ENCODE assay signal across 8 cellular contexts in the genomic region with DNA sequence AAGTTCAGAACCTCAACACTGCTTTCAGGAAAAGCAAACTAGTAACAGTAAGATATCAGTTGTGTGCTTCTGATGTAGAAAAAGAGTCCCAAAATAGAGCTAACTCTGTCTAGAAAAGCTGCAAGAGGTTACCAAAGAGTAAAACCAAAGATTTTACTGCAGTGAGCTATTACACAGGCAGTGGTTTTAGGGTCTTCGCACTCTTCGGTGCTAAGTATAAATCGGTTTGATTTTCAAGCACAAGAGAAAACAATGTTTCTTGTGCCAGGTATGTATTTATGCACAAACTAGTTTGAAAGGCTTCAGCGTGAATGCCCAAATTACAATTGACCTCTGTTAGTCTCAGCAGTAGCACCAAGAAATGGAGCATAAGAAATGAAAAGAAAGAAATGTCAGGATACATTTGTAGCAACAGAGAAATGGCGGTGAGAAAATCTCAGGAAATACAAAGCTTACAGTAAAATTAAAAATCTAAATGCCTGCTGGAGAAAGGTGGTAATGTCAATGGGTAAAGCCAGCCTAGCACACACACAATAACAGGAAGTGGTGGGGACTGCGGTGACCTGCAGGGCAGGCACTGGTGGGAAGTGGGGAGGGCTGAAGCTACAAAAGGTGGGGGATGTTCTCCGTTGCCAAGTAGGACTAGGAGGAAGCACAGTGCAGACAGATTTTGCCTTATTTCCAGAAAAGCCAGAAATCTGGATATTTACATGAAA. TPM values are rescaled to one million over a fixed set of nuclear protein-coding genes. Genes with fewer than 3 reads are reported as not detected.
DNase-seq lines count a peak whose midpoint lies in the region; ATAC-seq, FAIRE-seq and TF ChIP-seq lines count a peak whose summit lies in the region.

No MANE protein-coding gene starts in this region.

- H3K27ac Mint-ChIP-seq in astrocyte (ENCODE audit: unreplicated experiment) = no peak overlapping the region
- H3K27ac Mint-ChIP-seq in natural killer cell treated with Interleukin-12 subunit alpha and Interleukin-12 subunit beta and Interleukin-15 and Interleukin-18, amount 100 ng/mL, for 72 hours = peak overlapping the region; percentile 3 to 64

- H4K20me1 ChIP-seq in BLaER1 (no peaks in the 10 kb centered on the region), astrocyte (ENCODE audit: insufficient read depth, low read length) (no peaks in the 10 kb centered on the region)

- peak overlapping the region; percentile 76 for H3K27ac ChIP-seq in BLaER1
- no peak overlapping the region for H3K27ac ChIP-seq in astrocyte (ENCODE audit: low read depth, low read length)

- H3K9me3 ChIP-seq in BLaER1 = no peaks in the 10 kb centered on the region
- H3K9me3 ChIP-seq in astrocyte (ENCODE audit: insufficient read depth, low read depth, low read length) = no peaks in the 10 kb centered on the region

- no peaks in the 10 kb centered on the region for H3K36me3 Mint-ChIP-seq in astrocyte (ENCODE audit: low read depth, unreplicated experiment)
- no peaks in the 10 kb centered on the region for H3K36me3 Mint-ChIP-seq in natural killer cell treated with Interleukin-12 subunit alpha and Interleukin-12 subunit beta and Interleukin-15 and Interleukin-18, amount 100 ng/mL, for 72 hours

- H3K9me3 Mint-ChIP-seq in astrocyte (ENCODE audit: unreplicated experiment) = no peaks in the 10 kb centered on the region
- H3K9me3 Mint-ChIP-seq in natural killer cell treated with Interleukin-12 subunit alpha and Interleukin-12 subunit beta and Interleukin-15 and Interleukin-18, amount 100 ng/mL, for 72 hours = peaks cover 5% of the 10 kb centered on the region

- no peak overlapping the region for H2AFZ ChIP-seq in astrocyte (ENCODE audit: low read depth, low read length)

- H3K27me3 ChIP-seq in BLaER1 = no peaks in the 10 kb centered on the region
- no peaks in the 10 kb centered on the region for H3K27me3 ChIP-seq in astrocyte (ENCODE audit: insufficient read depth, low read length)

- FAIRE-seq in astrocyte (lab: Jason Lieb, UNC) = no peak

- H3K4me1 ChIP-seq in BLaER1 (peaks cover 24% of the 10 kb centered on the region), astrocyte (ENCODE audit: insufficient read depth, low read length) (no peaks in the 10 kb centered on the region)

- H3K4me2 ChIP-seq in BLaER1 (peak overlapping the region; percentile 56), astrocyte (ENCODE audit: low read length) (no peak overlapping the region)

- TF ChIP-seq CTCF in astrocyte (IDR thresholded peaks at IDR 0.05; ENCODE audit: insufficient read depth, low read depth, low read length) = no peak

- H3K9ac ChIP-seq in BLaER1 (peak overlapping the region; percentile 44; the same call in 1 of the 2 replicates), astrocyte (ENCODE audit: low read length) (no peak overlapping the region)

- H3K27me3 Mint-ChIP-seq in astrocyte (ENCODE audit: low read depth, unreplicated experiment) = no peaks in the 10 kb centered on the region
- no peaks in the 10 kb centered on the region for H3K27me3 Mint-ChIP-seq in natural killer cell treated with Interleukin-12 subunit alpha and Interleukin-12 subunit beta and Interleukin-15 and Interleukin-18, amount 100 ng/mL, for 72 hours

- no peaks in the 10 kb centered on the region for H3K36me3 ChIP-seq in BLaER1
- H3K36me3 ChIP-seq in astrocyte (ENCODE audit: insufficient read depth, low read length) = no peaks in the 10 kb centered on the region

- H3K4me1 Mint-ChIP-seq in astrocyte (ENCODE audit: low read depth, unreplicated experiment) = peaks cover 15% of the 10 kb centered on the region
- peaks cover 42 to 57% of the 10 kb centered on the region in 2 donors for H3K4me1 Mint-ChIP-seq in natural killer cell treated with Interleukin-12 subunit alpha and Interleukin-12 subunit beta and Interleukin-15 and Interleukin-18, amount 100 ng/mL, for 72 hours (ENCODE audit: low read depth in 2 of 2)

- H3K79me2 ChIP-seq in astrocyte (ENCODE audit: insufficient read depth, low read length) = no peaks in the 10 kb centered on the region

- H3K4me3 Mint-ChIP-seq in astrocyte (ENCODE audit: unreplicated experiment) = peak overlapping the region; percentile 57
- peak overlapping the region; percentile 80 for H3K4me3 Mint-ChIP-seq in natural killer cell treated with Interleukin-12 subunit alpha and Interleukin-12 subunit beta and Interleukin-15 and Interleukin-18, amount 100 ng/mL, for 72 hours

- no peak overlapping the region; the same call in 1 of the 2 replicates for H3K4me3 ChIP-seq in BLaER1
- H3K4me3 ChIP-seq in astrocyte (ENCODE audit: insufficient read depth, low read depth, low read length) = no peak overlapping the region

- peak; percentile 99 for ATAC-seq in GM19452 (IDR thresholded peaks at IDR 0.05; ENCODE audit: unreplicated experiment)
- ATAC-seq in HG03460 (IDR thresholded peaks at IDR 0.05; ENCODE audit: unreplicated experiment) = peak; percentile 98
- peak; percentile 97 to 100 for ATAC-seq in natural killer cell treated with Interleukin-12 subunit alpha and Interleukin-12 subunit beta and Interleukin-15 and Interleukin-18, amount 100 ng/mL, for 72 hours

- DNase-seq in T-helper 22 cell (ENCODE audit: low read depth) (peak; percentile 79), astrocyte (ENCODE audit: low read depth) (no peak), NCI-H1105 (lab: John Stamatoyannopoulos, UW) (no peak), HUDEP-2 (lab: John Stamatoyannopoulos, UW; ENCODE audit: unreplicated experiment in 76 of 76) (no peak)
- DNase-seq in natural killer cell treated with Interleukin-12 subunit alpha and Interleukin-12 subunit beta and Interleukin-15 and Interleukin-18, amount 100 ng/mL, for 72 hours (ENCODE audit: low spot score) = peak; percentile 86

RNA-seq across cellular contexts. Expression of a gene that starts 18.0 kb away (rescaled TPM):
- 50.7 and 52.6 TPM in 2 replicates for total RNA-seq in astrocyte
- 10 to 100 TPM; 37.1 to 56.1 TPM for total RNA-seq in natural killer cell treated with Interleukin-12 subunit alpha and Interleukin-12 subunit beta and Interleukin-15 and Interleukin-18, amount 100 ng/mL, for 72 hours

Comparison
In these comparisons a context has a peak if more than half of its experiments do, and no peak if none do; other contexts are left out.
1. DNase-seq: peak in T-helper 22 cell (single experiment) and natural killer cell treated with Interleukin-12 subunit alpha and Interleukin-12 subunit beta and Interleukin-15 and Interleukin-18, amount 100 ng/mL, for 72 hours (single experiment); none in astrocyte (single experiment), NCI-H1105 (single experiment) and HUDEP-2 (0 of 76).
2. Peak in every context shown above with its lines, with median percentiles within 50 percentile points of each other: ATAC-seq.